In genomic region chr10:88256013-88256680, GRCh38 we compare ENCODE assay signal across 19 cellular contexts.
DNase-seq lines count a peak whose midpoint lies in the region; ATAC-seq and TF ChIP-seq lines count a peak whose summit lies in the region.
"Had no signal": no experiment of that assay in that cellular context is flagged by ENCODE, and none has a peak within 500 bp of the region (broad histone marks: within the 10 kb centered on the region; RNA-seq: fewer than 3 reads in every experiment).

No MANE protein-coding gene starts in this region.

- 79% methylated on average over 20 of the region's 20 CpGs for WGBS in esophagus muscularis mucosa

- no peaks in the 10 kb centered on the region for H3K27me3 ChIP-seq in esophagus muscularis mucosa
- no peaks in the 10 kb centered on the region for H3K27me3 ChIP-seq in colonic mucosa
- H3K27me3 ChIP-seq: MG63, upper lobe of right lung had no signal

- intact Hi-C loops in esophagus muscularis mucosa (cut with DNase I) (no loop called here), colonic mucosa (cut with DNase I) (no loop called here)

- DNase-seq in LHCN-M2 (ENCODE audit: low read depth) = peak; percentile 63
- DNase-seq in esophagus muscularis mucosa (ENCODE audit: extremely low spot score) = peak; percentile 91
- DNase-seq in mucosa of gallbladder (ENCODE audit: low spot score) = peak; percentile 26
- DNase-seq in stromal cell of bone marrow (ENCODE audit: low read depth) = peak; percentile 64
- DNase-seq in colonic mucosa = no peak
- no peak for DNase-seq in NCI-H774 (lab: John Stamatoyannopoulos, UW)
- DNase-seq in stimulated activated CD4-positive, alpha-beta T cell treated with anti-CD3 and anti-CD28 coated beads, Interleukin-4, amount 100 ng/mL, for 4 hours = no peak
- DNase-seq in left lobe of liver (ENCODE audit: low spot score) = no peak
- DNase-seq: activated CD8-positive, alpha-beta T cell treated with anti-CD3 and anti-CD28 coated beads, Interleukin-2, amount 10 ng/mL, durations not matched to agents 7 days and 5 days; COR-L47; H7; hippocampal formation; kidney glomerular epithelial cell; MG63; NCI-H2029; NCI-H526 treated with DMSO at 0.1 percent for 48 hours; stimulated activated CD8-positive, alpha-beta memory T cell treated with anti-CD3 and anti-CD28 coated beads, Interleukin-4, amount 100 ng/mL, for 48 hours; upper lobe of right lung had no signal

- no peak for TF ChIP-seq POLR2A in esophagus muscularis mucosa (IDR thresholded peaks at IDR 0.05; ENCODE audit: low read depth)

- peaks cover 2 to 41% (median 29%) of the 10 kb centered on the region in 4 donors for H3K4me1 ChIP-seq in esophagus muscularis mucosa
- no peaks in the 10 kb centered on the region for H3K4me1 ChIP-seq in colonic mucosa
- H3K4me1 ChIP-seq: upper lobe of right lung had no signal

- H3K9ac ChIP-seq in colonic mucosa (ENCODE audit: low read depth in 2 of 2, low read length in 2 of 2) = no peak overlapping the region

- no peak for ATAC-seq in left lobe of liver
- ATAC-seq: activated CD8-positive, alpha-beta T cell treated with anti-CD3 and anti-CD28 coated beads, Interleukin-2, amount 10 ng/mL, durations not matched to agents 7 days and 5 days; Panc1; upper lobe of right lung had no signal

- H3K36me3 ChIP-seq in esophagus muscularis mucosa (no peaks in the 10 kb centered on the region), colonic mucosa (no peaks in the 10 kb centered on the region)
- H3K36me3 ChIP-seq: MG63, upper lobe of right lung had no signal

- H3K4me3 ChIP-seq in esophagus muscularis mucosa (peak overlapping the region in 1 of 4 donors; percentile 3), colonic mucosa (no peak overlapping the region)
- H3K4me3 ChIP-seq: MG63, upper lobe of right lung had no signal

- H3K9me3 ChIP-seq in esophagus muscularis mucosa (no peaks in the 10 kb centered on the region), colonic mucosa (no peaks in the 10 kb centered on the region)
- H3K9me3 ChIP-seq: MG63, upper lobe of right lung had no signal

- no peak for TF ChIP-seq EP300 in esophagus muscularis mucosa (IDR thresholded peaks at IDR 0.05)

- H3K27ac ChIP-seq in esophagus muscularis mucosa (replicated peaks in 1 of 4) (peak overlapping the region; percentile 59 to 68 (median 65)), colonic mucosa (no peak overlapping the region)
- H3K27ac ChIP-seq: upper lobe of right lung had no signal

- TF ChIP-seq CTCF in esophagus muscularis mucosa (IDR thresholded peaks at IDR 0.05) = no peak
- TF ChIP-seq CTCF in colonic mucosa (IDR thresholded peaks at IDR 0.05) = no peak

Comparison
In these comparisons a context has a peak if more than half of its experiments do, and no peak if none do; other contexts are left out.
1. DNase-seq: peak in LHCN-M2 (single experiment), esophagus muscularis mucosa (single experiment), mucosa of gallbladder (single experiment) and stromal cell of bone marrow (single experiment); none in colonic mucosa (single experiment), NCI-H774 (single experiment), stimulated activated CD4-positive, alpha-beta T cell treated with anti-CD3 and anti-CD28 coated beads, Interleukin-4, amount 100 ng/mL, for 4 hours (0 of 2) and left lobe of liver (single experiment).